18 cellular contexts compared by ENCODE assay signal in genomic region chr14:63614964-63615363, GRCh38. TPM values are rescaled to one million over a fixed set of nuclear protein-coding genes. Genes with fewer than 3 reads are reported as not detected.
DNase-seq lines count a peak whose midpoint lies in the region; ATAC-seq and TF ChIP-seq lines count a peak whose summit lies in the region.
"Had no signal": no experiment of that assay in that cellular context is flagged by ENCODE, and none has a peak within 500 bp of the region (broad histone marks: within the 10 kb centered on the region; RNA-seq: fewer than 3 reads in every experiment).

No MANE protein-coding gene starts in this region.

- POLR2A ChIA-PET in CD8-positive, alpha-beta T cell (lab: Charles Lee): no interaction called here
- POLR2A ChIA-PET in Caco-2 (lab: Charles Lee): no interaction called here

- no TSS peak for BruUV-seq in Caco-2 (replicated peaks; lab: Mats Ljungman, UMichigan)

- H3K36me3 Mint-ChIP-seq in CD8-positive, alpha-beta T cell: peaks cover 67% of the 10 kb centered on the region
- peaks cover 24% of the 10 kb centered on the region for H3K36me3 Mint-ChIP-seq in activated CD8-positive, alpha-beta memory T cell treated with anti-CD3 and anti-CD28 coated beads, Interleukin-2, amount 10 ng/mL, durations not matched to agents 7 days and 5 days
- peaks cover 14% of the 10 kb centered on the region for H3K36me3 Mint-ChIP-seq in Caco-2 (ENCODE audit: insufficient read depth, unreplicated experiment)

- H3K4me1 ChIP-seq in CD8-positive, alpha-beta T cell (ENCODE audit: insufficient read depth, low read length): peaks cover 9% of the 10 kb centered on the region
- no peaks in the 10 kb centered on the region for H3K4me1 ChIP-seq in Caco-2
- H3K4me1 ChIP-seq: lower lobe of right lung, pancreas had no signal

- no peaks in the 10 kb centered on the region for H3K27me3 Mint-ChIP-seq in CD8-positive, alpha-beta T cell (ENCODE audit: low read depth)
- no peaks in the 10 kb centered on the region for H3K27me3 Mint-ChIP-seq in activated CD8-positive, alpha-beta memory T cell treated with anti-CD3 and anti-CD28 coated beads, Interleukin-2, amount 10 ng/mL, durations not matched to agents 7 days and 5 days
- H3K27me3 Mint-ChIP-seq in Caco-2 (ENCODE audit: insufficient read depth, unreplicated experiment): no peaks in the 10 kb centered on the region
- H3K27me3 Mint-ChIP-seq: CD8-positive, alpha-beta memory T cell had no signal

- no peak for DNase-seq in CD8-positive, alpha-beta T cell
- DNase-seq in LHCN-M2 (ENCODE audit: low read depth) (peak; percentile 32), cardiac fibroblast (ENCODE audit: low read depth in 2 of 2) (peak; percentile 71 to 83), lung microvascular endothelial cell (ENCODE audit: low read depth in 2 of 2) (peak; percentile 75 to 91), Caco-2 (no peak)
- no peak for DNase-seq in activated CD8-positive, alpha-beta memory T cell treated with anti-CD3 and anti-CD28 coated beads, Interleukin-2, amount 10 ng/mL, durations not matched to agents 7 days and 5 days
- DNase-seq: activated effector memory CD4-positive, alpha-beta T cell treated with anti-CD3 and anti-CD28 coated beads, Interleukin-2, amount 50 U/mL, for 16 hours; CD8-positive, alpha-beta memory T cell; H7; KG1; lower lobe of right lung; NCI-H187 treated with DMSO at 0.1 percent for 48 hours; pancreas; stimulated activated CD4-positive, alpha-beta T cell treated with anti-CD3 and anti-CD28 coated beads, Interleukin-4, amount 100 ng/mL, for 1 hour; stomach had no signal

- no peak for ATAC-seq in CD8-positive, alpha-beta T cell
- ATAC-seq in activated CD8-positive, alpha-beta memory T cell treated with anti-CD3 and anti-CD28 coated beads, Interleukin-2, amount 10 ng/mL, durations not matched to agents 7 days and 5 days: no peak
- ATAC-seq in HG03565 (IDR thresholded peaks at IDR 0.05; ENCODE audit: unreplicated experiment) (no peak), GM18520 (IDR thresholded peaks at IDR 0.05; ENCODE audit: unreplicated experiment) (no peak)
- ATAC-seq: lower lobe of right lung, pancreas had no signal

- no peak overlapping the region for H3K4me3 ChIP-seq in CD8-positive, alpha-beta T cell (ENCODE audit: low read depth, low read length)
- H3K4me3 ChIP-seq in cardiac fibroblast (replicated peaks in 1 of 2; ENCODE audit: low read depth in 2 of 2, low read length in 2 of 2): no peak overlapping the region
- H3K4me3 ChIP-seq in Caco-2 (ENCODE audit: low read depth, low read length): no peak overlapping the region
- H3K4me3 ChIP-seq: hepatocyte, lower lobe of right lung, pancreas, stomach had no signal

- H3K4me3 Mint-ChIP-seq in CD8-positive, alpha-beta T cell: no peak overlapping the region
- no peak overlapping the region for H3K4me3 Mint-ChIP-seq in activated CD8-positive, alpha-beta memory T cell treated with anti-CD3 and anti-CD28 coated beads, Interleukin-2, amount 10 ng/mL, durations not matched to agents 7 days and 5 days
- H3K4me3 Mint-ChIP-seq in Caco-2 (ENCODE audit: unreplicated experiment): no peak overlapping the region
- H3K4me3 Mint-ChIP-seq: CD8-positive, alpha-beta memory T cell had no signal

- H3K27me3 ChIP-seq in CD8-positive, alpha-beta T cell (ENCODE audit: insufficient read depth, low read length): no peaks in the 10 kb centered on the region
- no peaks in the 10 kb centered on the region for H3K27me3 ChIP-seq in Caco-2 (replicated peaks; ENCODE audit: control insufficient read depth, insufficient read depth, low read length)
- H3K27me3 ChIP-seq: hepatocyte, pancreas, stomach had no signal

- no peaks in the 10 kb centered on the region for H3K9me3 ChIP-seq in CD8-positive, alpha-beta T cell (ENCODE audit: low read length)
- H3K9me3 ChIP-seq in Caco-2: no peaks in the 10 kb centered on the region
- H3K9me3 ChIP-seq: lower lobe of right lung, pancreas, stomach had no signal

- CTCF ChIA-PET in CD8-positive, alpha-beta T cell (lab: Charles Lee): interaction anchor here (1.9 kb wide), 1 partner anchor 155 kb away, joined by 6 read pairs; no protein-coding TSS in a partner anchor
- CTCF ChIA-PET in activated CD8-positive, alpha-beta memory T cell treated with anti-CD3 and anti-CD28 coated beads, Interleukin-2, amount 10 ng/mL, durations not matched to agents 7 days and 5 days (lab: Charles Lee): interaction anchor here (1.5 kb wide), 1 partner anchor 155 kb away, joined by 3 read pairs; no protein-coding TSS in a partner anchor
- CTCF ChIA-PET in Caco-2 (lab: Charles Lee): no interaction called here

- peaks cover 56% of the 10 kb centered on the region for H3K4me1 Mint-ChIP-seq in CD8-positive, alpha-beta T cell (ENCODE audit: low read depth)
- H3K4me1 Mint-ChIP-seq in activated CD8-positive, alpha-beta memory T cell treated with anti-CD3 and anti-CD28 coated beads, Interleukin-2, amount 10 ng/mL, durations not matched to agents 7 days and 5 days: peaks cover 6% of the 10 kb centered on the region
- no peaks in the 10 kb centered on the region for H3K4me1 Mint-ChIP-seq in Caco-2 (ENCODE audit: low read depth, unreplicated experiment)

- H3K27ac ChIP-seq in CD8-positive, alpha-beta T cell (ENCODE audit: low read depth, low read length): no peak overlapping the region
- H3K27ac ChIP-seq: hepatocyte, lower lobe of right lung, pancreas had no signal

- H3K36me3 ChIP-seq in CD8-positive, alpha-beta T cell (ENCODE audit: insufficient read depth, low read length): no peaks in the 10 kb centered on the region
- no peaks in the 10 kb centered on the region for H3K36me3 ChIP-seq in Caco-2 (ENCODE audit: control insufficient read depth, insufficient read depth, low read length)
- H3K36me3 ChIP-seq: lower lobe of right lung, pancreas had no signal

- no peak for TF ChIP-seq CTCF in CD8-positive, alpha-beta T cell (IDR thresholded peaks at IDR 0.05)
- TF ChIP-seq CTCF in cardiac fibroblast (IDR thresholded peaks at IDR 0.05; ENCODE audit: low read depth, low read length) (no peak), Caco-2 (IDR thresholded peaks at IDR 0.05; ENCODE audit: insufficient read depth in 1 of 2, low read depth in 1 of 2, low read length in 1 of 2, severe bottlenecking in 1 of 2, unreplicated experiment in 1 of 2) (no peak)

- intact Hi-C loops in CD8-positive, alpha-beta T cell (cut with DNase I, micrococcal nuclease): no loop called here
- intact Hi-C loops in Caco-2 (cut with micrococcal nuclease; ENCODE audit: unreplicated experiment): no loop called here

- H3K27ac Mint-ChIP-seq in CD8-positive, alpha-beta T cell: peak overlapping the region; percentile 64
- H3K27ac Mint-ChIP-seq in activated CD8-positive, alpha-beta memory T cell treated with anti-CD3 and anti-CD28 coated beads, Interleukin-2, amount 10 ng/mL, durations not matched to agents 7 days and 5 days: no peak overlapping the region
- no peak overlapping the region for H3K27ac Mint-ChIP-seq in Caco-2 (ENCODE audit: unreplicated experiment)

- H3K9me3 Mint-ChIP-seq in CD8-positive, alpha-beta T cell: no peaks in the 10 kb centered on the region
- H3K9me3 Mint-ChIP-seq in activated CD8-positive, alpha-beta memory T cell treated with anti-CD3 and anti-CD28 coated beads, Interleukin-2, amount 10 ng/mL, durations not matched to agents 7 days and 5 days (ENCODE audit: low read depth): no peaks in the 10 kb centered on the region
- no peaks in the 10 kb centered on the region for H3K9me3 Mint-ChIP-seq in Caco-2 (ENCODE audit: unreplicated experiment)
- H3K9me3 Mint-ChIP-seq: CD8-positive, alpha-beta memory T cell had no signal

RNA-seq across cellular contexts. Expression of gene WDR89, which starts 26.7 kb away (rescaled TPM):
- 10 to 100 TPM; 13.6 to 13.7 TPM for total RNA-seq in CD8-positive, alpha-beta T cell
- total RNA-seq in LHCN-M2 (2014; rRNA removed): 8.3 and 10.9 TPM in 2 replicates
- 2.7 TPM for polyA plus RNA-seq in LHCN-M2 (2012)
- total RNA-seq in lung microvascular endothelial cell: 8.7 and 13.9 TPM in 2 replicates
- total RNA-seq in activated CD8-positive, alpha-beta memory T cell treated with anti-CD3 and anti-CD28 coated beads, Interleukin-2, amount 10 ng/mL, durations not matched to agents 7 days and 5 days: 10 to 100 TPM; 19.5 to 26.0 TPM
- total RNA-seq in Caco-2 (2022): 14.4 and 16.6 TPM in 2 replicates

Comparison
In these comparisons a context has a peak if more than half of its experiments do, and no peak if none do; other contexts are left out.
1. DNase-seq: peak in LHCN-M2 (single experiment), cardiac fibroblast (2 of 2) and lung microvascular endothelial cell (2 of 2); none in CD8-positive, alpha-beta T cell (0 of 7), activated CD8-positive, alpha-beta memory T cell treated with anti-CD3 and anti-CD28 coated beads, Interleukin-2, amount 10 ng/mL, durations not matched to agents 7 days and 5 days (single experiment) and Caco-2 (0 of 2).